25 cellular contexts compared by ENCODE assay signal in genomic region chr2:235142588-235142987, GRCh38.
DNase-seq lines count a peak whose midpoint lies in the region; ATAC-seq, FAIRE-seq and TF ChIP-seq lines count a peak whose summit lies in the region.
"Had no signal": no experiment of that assay in that cellular context is flagged by ENCODE, and none has a peak within 500 bp of the region (broad histone marks: within the 10 kb centered on the region; RNA-seq: fewer than 3 reads in every experiment).

No MANE protein-coding gene starts in this region.

- no peak for TF ChIP-seq RAD21 in HepG2 (CRISPR knock-in tag; IDR thresholded peaks at IDR 0.05)

- no peak for TF ChIP-seq EP300 in HepG2 (IDR thresholded peaks at IDR 0.05; ENCODE audit: low read depth in 2 of 2, low read length in 2 of 2)
- no peak for TF ChIP-seq EP300 in HepG2 (CRISPR knock-in tag; IDR thresholded peaks at IDR 0.05; ENCODE audit: borderline replicate concordance)
- no peak for TF ChIP-seq EP300 in esophagus muscularis mucosa (IDR thresholded peaks at IDR 0.05)

- H3K9ac ChIP-seq in HepG2 (ENCODE audit: insufficient read depth, low read depth, low read length) = no peak overlapping the region

- H3K27me3 ChIP-seq in HepG2 (ENCODE audit: control insufficient read depth in 1 of 2, insufficient read depth in 2 of 2, low read length in 2 of 2) (peaks cover 0 to 45% of the 10 kb centered on the region in 2 experiments; a peak in 4 of 5 replicates), right lobe of liver (no peaks in the 10 kb centered on the region), esophagus muscularis mucosa (peaks cover 0 to 5% (median 0%) of the 10 kb centered on the region in 4 donors), SJCRH30 (no peaks in the 10 kb centered on the region)

- no peaks in the 10 kb centered on the region; the same call in 1 of the 2 replicates for H4K20me1 ChIP-seq in HepG2 (ENCODE audit: insufficient read depth, low read length)

- no peaks in the 10 kb centered on the region for H3K36me3 Mint-ChIP-seq in osteocyte (ENCODE audit: unreplicated experiment)
- H3K36me3 Mint-ChIP-seq: CD8-positive, alpha-beta memory T cell had no signal

- WGBS in HepG2 (ENCODE audit: low lambda C conversion rate) = 2% methylated on average over 4 of the region's 4 CpGs
- 48% methylated on average over 4 of the region's 4 CpGs for WGBS in right lobe of liver (ENCODE audit: insufficient coverage, low coverage, low lambda C conversion rate, missing lambda C conversion rate)
- 79% methylated on average over 4 of the region's 4 CpGs for WGBS in esophagus muscularis mucosa

- H3K27me3 Mint-ChIP-seq in osteocyte (ENCODE audit: unreplicated experiment) = peaks cover 12% of the 10 kb centered on the region

- in situ Hi-C loops in HepG2 (cut with HindIII; ENCODE audit: extremely low pct_ligation_motif_present, low pct_unique_long_range_greater_than_20kb) = loop anchor here (5.0 kb wide), 1 partner anchor 450 kb away; no protein-coding TSS in a partner anchor

- H2AFZ ChIP-seq in HepG2 (ENCODE audit: low read length) = no peak overlapping the region

- TF ChIP-seq CTCF in HepG2 (CRISPR knock-in tag; IDR thresholded peaks at IDR 0.05) = no peak
- no peak for TF ChIP-seq CTCF in right lobe of liver (IDR thresholded peaks at IDR 0.05)
- no peak for TF ChIP-seq CTCF in esophagus muscularis mucosa (IDR thresholded peaks at IDR 0.05)
- no peak for TF ChIP-seq CTCF in osteocyte (IDR thresholded peaks at IDR 0.05)

- H3K9me3 Mint-ChIP-seq in osteocyte (ENCODE audit: unreplicated experiment) = no peaks in the 10 kb centered on the region

- H3K4me1 ChIP-seq in HepG2 (ENCODE audit: insufficient read depth, low read length) = peaks cover 6% of the 10 kb centered on the region
- no peaks in the 10 kb centered on the region for H3K4me1 ChIP-seq in right lobe of liver
- H3K4me1 ChIP-seq in esophagus muscularis mucosa = no peaks in the 10 kb centered on the region
- peaks cover 16% of the 10 kb centered on the region for H3K4me1 ChIP-seq in SJCRH30

- ATAC-seq in HepG2 (no peak), right lobe of liver (no peak)

- POLR2A ChIA-PET in HepG2 (lab: Yijun Ruan, JAX) = no interaction called here

- no peak overlapping the region for H3K4me3 Mint-ChIP-seq in osteocyte (ENCODE audit: unreplicated experiment)

- H3K9me3 ChIP-seq in HepG2 (ENCODE audit: low read length) (no peaks in the 10 kb centered on the region), right lobe of liver (no peaks in the 10 kb centered on the region), esophagus muscularis mucosa (no peaks in the 10 kb centered on the region), SJCRH30 (replicated peaks) (peaks cover 3% of the 10 kb centered on the region; the same call in 1 of the 2 replicates)

- FAIRE-seq in HepG2 (lab: Jason Lieb, UNC) (peak; percentile 49), HTR-8/SVneo (lab: Jason Lieb, UNC) (no peak)
- FAIRE-seq: D721Med had no signal

- H3K27ac Mint-ChIP-seq in osteocyte (ENCODE audit: unreplicated experiment) = no peak overlapping the region
- H3K27ac Mint-ChIP-seq: CD8-positive, alpha-beta memory T cell had no signal

- no peaks in the 10 kb centered on the region for H3K4me1 Mint-ChIP-seq in osteocyte (ENCODE audit: unreplicated experiment)
- H3K4me1 Mint-ChIP-seq: CD8-positive, alpha-beta memory T cell had no signal

- CTCF ChIA-PET in HepG2 (lab: Yijun Ruan, JAX; ENCODE audit: low intra/inter-chr PET ratio, low total read pairs) = no interaction called here

- intact Hi-C loops in HepG2 (cut with micrococcal nuclease; ENCODE audit: unreplicated experiment) (no loop called here), right lobe of liver (cut with DNase I) (loop anchor here in 1 of 2 donors (10.0 kb wide), 2 partner anchors 452 to 602 kb away; no protein-coding TSS in a partner anchor), esophagus muscularis mucosa (cut with DNase I) (no loop called here)

- H3K4me3 ChIP-seq in HepG2 (replicated peaks in 1 of 3; ENCODE audit: insufficient read depth in 1 of 3, low read depth in 2 of 3, low read length in 3 of 3) = no peak overlapping the region
- no peak overlapping the region for H3K4me3 ChIP-seq in right lobe of liver
- no peak overlapping the region for H3K4me3 ChIP-seq in esophagus muscularis mucosa
- no peak overlapping the region for H3K4me3 ChIP-seq in SJCRH30

- H3K36me3 ChIP-seq in HepG2 (replicated peaks in 1 of 2; ENCODE audit: control insufficient read depth in 1 of 2, insufficient read depth in 2 of 2, low read length in 2 of 2) (no peaks in the 10 kb centered on the region), right lobe of liver (no peaks in the 10 kb centered on the region), esophagus muscularis mucosa (no peaks in the 10 kb centered on the region), SJCRH30 (no peaks in the 10 kb centered on the region)

- H3K27ac ChIP-seq in HepG2 (ENCODE audit: extremely low read length, insufficient read depth, low read length) (no peak overlapping the region), right lobe of liver (no peak overlapping the region), esophagus muscularis mucosa (replicated peaks in 1 of 4) (no peak overlapping the region), SJCRH30 (no peak overlapping the region)
- H3K27ac ChIP-seq: C4-2B, RWPE1 had no signal

- TF ChIP-seq POLR2A in HepG2 (IDR thresholded peaks at IDR 0.05; ENCODE audit: insufficient read depth in 1 of 2, low read depth in 2 of 2, low read length in 2 of 2) (no peak), right lobe of liver (IDR thresholded peaks at IDR 0.05) (no peak), esophagus muscularis mucosa (IDR thresholded peaks at IDR 0.05; ENCODE audit: low read depth) (no peak)

- H3K79me2 ChIP-seq in HepG2 (ENCODE audit: insufficient read depth, low read length) = no peaks in the 10 kb centered on the region

- DNase-seq in HepG2 (ENCODE audit: low spot score) = peak; percentile 18
- no peak for DNase-seq in right lobe of liver
- peak; percentile 34 for DNase-seq in esophagus muscularis mucosa (ENCODE audit: extremely low spot score)
- DNase-seq in osteocyte (ENCODE audit: extremely low spot score, unreplicated experiment) = peak; percentile 15
- no peak for DNase-seq in SJCRH30
- DNase-seq in SHP77 treated with DMSO at 0.1 percent for 48 hours (lab: John Stamatoyannopoulos, UW) = no peak
- no peak for DNase-seq in activated CD4-positive, alpha-beta T cell treated with anti-CD3 and anti-CD28 coated beads for 4 hours
- DNase-seq in HTR-8/SVneo (ENCODE audit: insufficient read length, low spot score) = no peak
- DNase-seq: CD8-positive, alpha-beta memory T cell; DMS53; GDM1; GOT3; HCEC 1CT; Kasumi-1; MM.1S; NCI-H1048; NCI-H1417 treated with DMSO at 0.1 percent for 48 hours; NCI-H187 treated with DMSO at 0.1 percent for 48 hours; NCI-H2107; NCI-H510A; NCI-H748 treated with DMSO at 0.1 percent for 48 hours; SIG-M5 had no signal

- no TSS peak for BruUV-seq in HepG2 (replicated peaks; lab: Mats Ljungman, UMichigan)

- H3K4me2 ChIP-seq in HepG2 (ENCODE audit: low read depth, low read length) = no peak overlapping the region

TF ChIP-seq in HepG2, 621 proteins besides CTCF, POLR2A, EP300 and RAD21:
- no peak for TF ChIP-seq SP140L (CRISPR knock-in tag; IDR thresholded peaks at IDR 0.05; ENCODE audit: borderline replicate concordance)
- TF ChIP-seq RXRA (CRISPR knock-in tag; IDR thresholded peaks at IDR 0.05) = no peak
- TF ChIP-seq PHF20 (CRISPR knock-in tag; IDR thresholded peaks at IDR 0.05) = no peak
- no peak for TF ChIP-seq ZNF607 (CRISPR knock-in tag; IDR thresholded peaks at IDR 0.05; ENCODE audit: borderline replicate concordance)
- no peak for TF ChIP-seq SIN3A (IDR thresholded peaks at IDR 0.05; ENCODE audit: borderline replicate concordance, low read depth, low read length)
- TF ChIP-seq ZBTB7B (CRISPR knock-in tag; IDR thresholded peaks at IDR 0.05) = no peak
- no peak for TF ChIP-seq ZNF138 (CRISPR knock-in tag; IDR thresholded peaks at IDR 0.05; ENCODE audit: low read depth)
- TF ChIP-seq MLX (CRISPR knock-in tag; IDR thresholded peaks at IDR 0.05) = no peak
- TF ChIP-seq NPAS2 (CRISPR knock-in tag; IDR thresholded peaks at IDR 0.05; ENCODE audit: borderline replicate concordance) = no peak
- no peak for TF ChIP-seq MNT (IDR thresholded peaks at IDR 0.05)
- TF ChIP-seq ZNF883 (CRISPR knock-in tag; IDR thresholded peaks at IDR 0.05; ENCODE audit: not compliant biosample characterization) = no peak
- TF ChIP-seq ZNF572 (CRISPR knock-in tag; IDR thresholded peaks at IDR 0.05) = no peak
- no peak for TF ChIP-seq ATF7-NPFF (CRISPR knock-in tag; IDR thresholded peaks at IDR 0.05; ENCODE audit: low read depth)
- no peak for TF ChIP-seq KLF6 (CRISPR knock-in tag; IDR thresholded peaks at IDR 0.05)
- TF ChIP-seq ELK4 (CRISPR knock-in tag; IDR thresholded peaks at IDR 0.05; ENCODE audit: borderline replicate concordance) = no peak

Comparison
In these comparisons a context has a peak if more than half of its experiments do, and no peak if none do; other contexts are left out.
1. DNase-seq: peak in HepG2 (single experiment), esophagus muscularis mucosa (single experiment) and osteocyte (single experiment); none in right lobe of liver (0 of 3), SJCRH30 (0 of 2), SHP77 treated with DMSO at 0.1 percent for 48 hours (single experiment), activated CD4-positive, alpha-beta T cell treated with anti-CD3 and anti-CD28 coated beads for 4 hours (0 of 2) and HTR-8/SVneo (single experiment).